ENCODE assay signal across 25 cellular contexts in genomic region chr2:231415029-231415428, GRCh38. TPM values are rescaled to one million over a fixed set of nuclear protein-coding genes. Genes with fewer than 3 reads are reported as not detected.
"Had no signal": no experiment of that assay in that cellular context is flagged by ENCODE, and none has a peak within 500 bp of the region (broad histone marks: within the 10 kb centered on the region; RNA-seq: fewer than 3 reads in every experiment).

No MANE protein-coding gene starts in this region.

- DNase-seq: activated CD4-positive, alpha-beta T cell treated with anti-CD3 and anti-CD28 coated beads for 36 hours; activated CD4-positive, alpha-beta T cell treated with anti-CD3 and anti-CD28 coated beads, Interleukin-2, amount 50 U/mL, for 48 hours; activated CD4-positive, CD25-positive, alpha-beta regulatory T cell; activated CD8-positive, alpha-beta memory T cell treated with anti-CD3 and anti-CD28 coated beads for 24 hours; activated effector memory CD4-positive, alpha-beta T cell treated with Interleukin-2 at 50 U/mL for 16 hours; activated naive CD4-positive, alpha-beta T cell treated with anti-CD3 and anti-CD28 coated beads for 36 hours; activated naive CD8-positive, alpha-beta T cell treated with anti-CD3 and anti-CD28 coated beads, Interleukin-2, amount 10 ng/mL, durations not matched to agents 7 days and 5 days; brain microvascular endothelial cell; endodermal cell; esophagus squamous epithelium; foreskin melanocyte; islet precursor cell; left cardiac atrium; left ventricle myocardium superior; naive B cell; nephron progenitor cell; right lobe of liver; stimulated activated CD4-positive, alpha-beta T cell treated with anti-CD3 and anti-CD28 coated beads, Interleukin-12 subunit alpha, Interleukin-12 subunit beta, amount 100 ng/mL, for 4 hours; stimulated activated CD4-positive, alpha-beta T cell treated with anti-CD3 and anti-CD28 coated beads, Interleukin-4, amount 100 ng/mL, for 1 hour; T-helper 17 cell; upper lobe of left lung had no signal

- ATAC-seq: activated CD4-positive, alpha-beta T cell treated with anti-CD3 and anti-CD28 coated beads for 36 hours; left cardiac atrium; left ventricle myocardium superior; T-helper 17 cell had no signal

- H3K36me3 ChIP-seq: brain microvascular endothelial cell, esophagus squamous epithelium, neutrophil, right lobe of liver, upper lobe of left lung, vagina had no signal

- FAIRE-seq: astrocyte had no signal

- H3K4me3 ChIP-seq: esophagus squamous epithelium, right lobe of liver, upper lobe of left lung, vagina had no signal

- H3K27ac ChIP-seq: brain microvascular endothelial cell, epithelial cell of prostate, esophagus squamous epithelium, neutrophil, upper lobe of left lung, vagina had no signal

- H3K9me3 ChIP-seq: right lobe of liver, vagina had no signal

- H3K27me3 ChIP-seq: brain microvascular endothelial cell, right lobe of liver, vagina had no signal

RNA-seq across cellular contexts. Expression of gene B3GNT7, which starts 19.5 kb away (rescaled TPM):
- total RNA-seq: activated CD4-positive, alpha-beta T cell treated with anti-CD3 and anti-CD28 coated beads for 36 hours; activated naive CD4-positive, alpha-beta T cell treated with anti-CD3 and anti-CD28 coated beads for 36 hours had no signal
